Comparison of ENCODE assay signal across 1 cellular context in the genomic region with DNA sequence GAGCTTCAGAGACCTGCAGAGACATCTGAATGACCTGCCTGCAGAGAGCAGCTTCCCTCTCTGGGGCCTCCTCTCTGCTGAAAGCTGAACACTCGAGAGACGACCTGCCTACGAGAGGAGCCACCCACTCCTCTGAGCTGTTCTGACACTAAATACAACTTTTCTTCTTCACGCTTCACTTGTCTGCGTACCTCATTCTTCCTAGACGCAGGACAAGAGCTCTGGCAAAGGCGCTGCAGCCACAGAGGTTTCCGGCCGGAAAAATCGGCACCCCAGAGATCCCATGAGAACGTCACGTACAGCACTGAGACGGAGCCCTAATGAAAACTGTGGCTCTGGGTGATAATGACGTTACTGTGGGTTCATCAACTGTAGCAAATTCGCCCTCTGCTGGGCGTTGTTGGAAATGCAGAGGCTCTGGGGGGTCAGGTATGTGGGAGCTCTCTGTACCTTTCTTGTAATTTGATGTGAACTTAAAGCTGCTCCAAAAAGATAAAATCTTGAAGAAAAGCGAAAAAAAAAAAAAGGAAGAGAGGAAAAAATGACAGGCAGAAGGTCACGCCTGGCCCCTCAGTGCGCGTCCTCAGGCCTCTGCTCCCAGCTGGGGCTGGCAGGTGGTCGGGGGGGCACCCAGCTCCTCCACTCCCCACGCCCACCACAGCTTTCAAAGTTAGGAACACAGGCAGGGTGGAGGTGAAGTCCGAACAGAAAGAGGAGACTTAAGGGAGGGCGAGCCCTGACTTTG.
TF ChIP-seq lines count a peak whose summit lies in the region.

No MANE protein-coding gene starts in this region.

TF ChIP-seq in GM23338, 12 proteins besides CTCF, POLR2A, EP300 and RAD21 (continued from another document):
- TF ChIP-seq REST (IDR thresholded peaks at IDR 0.05; ENCODE audit: unreplicated experiment) (no peak), POLR2AphosphoS5 (IDR thresholded peaks at IDR 0.05; ENCODE audit: low read depth) (no peak), EZH2 (IDR thresholded peaks at IDR 0.05; ENCODE audit: low read depth, unreplicated experiment) (no peak)
TF ChIP-seq in GM23338: peak in this region for 1.
